In the genomic region with DNA sequence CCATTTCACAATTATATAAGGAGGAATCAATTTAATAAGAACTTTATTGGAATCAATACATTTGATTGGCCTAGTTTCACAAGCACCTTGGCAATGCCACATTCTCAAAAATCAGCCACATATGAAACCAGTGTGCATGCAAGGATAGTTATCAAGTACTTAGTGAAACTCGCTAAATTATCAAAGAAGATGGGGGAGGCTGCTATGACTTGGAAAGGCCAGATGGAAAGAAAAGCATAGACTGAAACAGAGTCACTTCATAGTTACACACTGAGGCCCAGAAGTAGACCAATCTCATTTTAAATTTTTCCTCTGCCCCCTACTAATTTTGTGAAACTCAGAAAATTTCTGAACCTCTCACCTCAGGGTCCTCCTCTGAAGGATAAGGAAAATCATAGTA, we compare ENCODE assay signal across 1 cellular context.
TF ChIP-seq lines count a peak whose summit lies in the region.

No MANE protein-coding gene starts in this region.

TF ChIP-seq in GM23338, 12 proteins besides CTCF, POLR2A, EP300 and RAD21 (continued from another document):
- TF ChIP-seq ETS1 (IDR thresholded peaks at IDR 0.05) (no peak), EZH2 (IDR thresholded peaks at IDR 0.05; ENCODE audit: low read depth, unreplicated experiment) (no peak)
